ENCODE assay signal across 1 cellular context in the genomic region with DNA sequence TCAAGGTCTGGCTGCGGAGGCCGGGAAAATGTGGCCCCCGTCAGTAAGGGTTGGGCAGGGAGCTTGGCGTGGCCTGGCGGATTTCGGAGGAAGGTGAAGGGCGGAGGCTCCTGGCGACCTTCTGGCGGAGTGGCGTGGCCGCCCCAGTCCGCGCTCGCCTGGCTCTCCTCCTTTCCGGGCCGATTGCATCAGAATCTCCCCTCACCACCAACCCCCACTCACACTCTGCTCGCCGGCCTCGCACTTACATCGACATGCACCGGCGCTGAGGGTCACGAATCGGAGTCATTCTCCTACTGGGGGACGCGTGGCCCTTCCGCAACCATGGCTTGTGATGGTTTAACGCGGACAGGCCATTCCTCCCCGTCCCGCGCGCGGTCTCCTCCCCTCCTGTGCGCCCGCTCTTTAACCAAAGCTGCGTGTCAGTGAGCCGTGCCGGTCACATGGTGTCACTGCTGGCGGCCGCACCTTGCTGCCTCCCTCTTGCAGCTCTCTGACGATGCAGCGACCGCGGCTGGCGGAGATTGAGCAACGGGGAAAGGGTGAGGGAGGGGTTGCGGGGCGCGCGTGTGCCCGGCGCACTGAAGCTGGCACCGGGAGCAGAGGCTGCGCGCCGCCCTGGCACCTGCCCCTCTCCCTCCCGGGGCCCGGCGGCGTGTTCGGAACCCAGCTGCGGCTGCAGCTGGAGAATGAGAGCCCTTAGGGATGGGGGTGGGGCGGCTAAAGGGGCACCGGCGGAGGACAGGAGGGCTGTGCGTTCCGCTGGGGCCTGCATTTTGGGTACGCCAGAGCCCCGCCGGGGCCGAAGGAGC.
A peak's percentile ranks its signal among the peaks of the same experiment; 100 is the strongest.
TF ChIP-seq lines count a peak whose summit lies in the region.

A gene (minus strand): TSS at position 427 of the 812 bp plus-strand sequence. CDS start 29,243 bp downstream, outside the sequence.

TF ChIP-seq in HepG2, 621 proteins besides CTCF, POLR2A, EP300 and RAD21 (continued from another document and continues in another):
- TF ChIP-seq CAMTA2 (CRISPR knock-in tag; IDR thresholded peaks at IDR 0.05; ENCODE audit: borderline replicate concordance) (no peak; the same call in 1 of the 2 replicates), ZFP62 (CRISPR knock-in tag; IDR thresholded peaks at IDR 0.05) (no peak), ZNF558 (CRISPR knock-in tag; IDR thresholded peaks at IDR 0.05; ENCODE audit: borderline replicate concordance) (peak; percentile 98), SRY (CRISPR knock-in tag; IDR thresholded peaks at IDR 0.05) (peak; percentile 90), TEAD2 (CRISPR knock-in tag; IDR thresholded peaks at IDR 0.05) (peak; percentile 95; the same call in 1 of the 2 replicates), JUN (CRISPR knock-in tag; IDR thresholded peaks at IDR 0.05) (no peak; the same call in 1 of the 2 replicates), ZNF333 (CRISPR knock-in tag; IDR thresholded peaks at IDR 0.05; ENCODE audit: borderline replicate concordance) (peak; percentile 72; the same call in 1 of the 2 replicates), NFIB (CRISPR knock-in tag; IDR thresholded peaks at IDR 0.05; ENCODE audit: borderline replicate concordance) (peak; percentile 90), ZSCAN22 (CRISPR knock-in tag; IDR thresholded peaks at IDR 0.05) (no peak; the same call in 1 of the 2 replicates), HMG20A (CRISPR knock-in tag; IDR thresholded peaks at IDR 0.05; ENCODE audit: borderline replicate concordance) (no peak), ZSCAN29 (CRISPR knock-in tag; conservative IDR thresholded peaks at IDR 0.05) (no peak), MEIS2 (CRISPR knock-in tag; IDR thresholded peaks at IDR 0.05) (peak; percentile 78), ZNF260 (CRISPR knock-in tag; IDR thresholded peaks at IDR 0.05; ENCODE audit: borderline replicate concordance, low read depth) (no peak), HOXA9 (CRISPR knock-in tag; IDR thresholded peaks at IDR 0.05; ENCODE audit: borderline replicate concordance) (peak; percentile 78; the same call in 1 of the 2 replicates), ATRX (CRISPR knock-in tag; IDR thresholded peaks at IDR 0.05; ENCODE audit: borderline replicate concordance) (no peak), RFXAP (CRISPR knock-in tag; IDR thresholded peaks at IDR 0.05; ENCODE audit: borderline replicate concordance) (peak; percentile 53; the same call in 1 of the 2 replicates), NFE2 (CRISPR knock-in tag; IDR thresholded peaks at IDR 0.05) (no peak), RARG (CRISPR knock-in tag; IDR thresholded peaks at IDR 0.05; ENCODE audit: low read depth) (no peak), TOE1 (CRISPR knock-in tag; IDR thresholded peaks at IDR 0.05) (0 out of 2 replicates have a peak, but pooled peaks have one; percentile 67), HOXA7 (CRISPR knock-in tag; IDR thresholded peaks at IDR 0.05) (peak; percentile 80; the same call in 1 of the 2 replicates), ZNF775 (CRISPR knock-in tag; IDR thresholded peaks at IDR 0.05; ENCODE audit: borderline replicate concordance) (no peak), ZNF720 (CRISPR knock-in tag; IDR thresholded peaks at IDR 0.05) (no peak), MAZ (IDR thresholded peaks at IDR 0.05; ENCODE audit: borderline replicate concordance, low read depth, low read length) (no peak; the same call in 1 of the 2 replicates), MAZ (CRISPR knock-in tag; IDR thresholded peaks at IDR 0.05; ENCODE audit: low read depth) (peak; percentile 93), MAF1 (CRISPR knock-in tag; IDR thresholded peaks at IDR 0.05; ENCODE audit: borderline replicate concordance) (peak; percentile 56; the same call in 1 of the 2 replicates)
- TF ChIP-seq, protein P1, sequence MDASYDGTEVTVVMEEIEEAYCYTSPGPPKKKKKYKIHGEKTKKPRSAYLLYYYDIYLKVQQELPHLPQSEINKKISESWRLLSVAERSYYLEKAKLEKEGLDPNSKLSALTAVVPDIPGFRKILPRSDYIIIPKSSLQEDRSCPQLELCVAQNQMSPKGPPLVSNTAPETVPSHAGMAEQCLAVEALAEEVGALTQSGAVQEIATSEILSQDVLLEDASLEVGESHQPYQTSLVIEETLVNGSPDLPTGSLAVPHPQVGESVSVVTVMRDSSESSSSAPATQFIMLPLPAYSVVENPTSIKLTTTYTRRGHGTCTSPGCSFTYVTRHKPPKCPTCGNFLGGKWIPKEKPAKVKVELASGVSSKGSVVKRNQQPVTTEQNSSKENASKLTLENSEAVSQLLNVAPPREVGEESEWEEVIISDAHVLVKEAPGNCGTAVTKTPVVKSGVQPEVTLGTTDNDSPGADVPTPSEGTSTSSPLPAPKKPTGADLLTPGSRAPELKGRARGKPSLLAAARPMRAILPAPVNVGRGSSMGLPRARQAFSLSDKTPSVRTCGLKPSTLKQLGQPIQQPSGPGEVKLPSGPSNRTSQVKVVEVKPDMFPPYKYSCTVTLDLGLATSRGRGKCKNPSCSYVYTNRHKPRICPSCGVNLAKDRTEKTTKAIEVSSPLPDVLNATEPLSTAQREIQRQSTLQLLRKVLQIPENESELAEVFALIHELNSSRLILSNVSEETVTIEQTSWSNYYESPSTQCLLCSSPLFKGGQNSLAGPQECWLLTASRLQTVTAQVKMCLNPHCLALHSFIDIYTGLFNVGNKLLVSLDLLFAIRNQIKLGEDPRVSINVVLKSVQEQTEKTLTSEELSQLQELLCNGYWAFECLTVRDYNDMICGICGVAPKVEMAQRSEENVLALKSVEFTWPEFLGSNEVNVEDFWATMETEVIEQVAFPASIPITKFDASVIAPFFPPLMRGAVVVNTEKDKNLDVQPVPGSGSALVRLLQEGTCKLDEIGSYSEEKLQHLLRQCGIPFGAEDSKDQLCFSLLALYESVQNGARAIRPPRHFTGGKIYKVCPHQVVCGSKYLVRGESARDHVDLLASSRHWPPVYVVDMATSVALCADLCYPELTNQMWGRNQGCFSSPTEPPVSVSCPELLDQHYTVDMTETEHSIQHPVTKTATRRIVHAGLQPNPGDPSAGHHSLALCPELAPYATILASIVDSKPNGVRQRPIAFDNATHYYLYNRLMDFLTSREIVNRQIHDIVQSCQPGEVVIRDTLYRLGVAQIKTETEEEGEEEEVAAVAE (CRISPR knock-in tag; IDR thresholded peaks at IDR 0.05; ENCODE audit: borderline replicate concordance): no peak; the same call in 1 of the 2 replicates
- TF ChIP-seq, protein P2, sequence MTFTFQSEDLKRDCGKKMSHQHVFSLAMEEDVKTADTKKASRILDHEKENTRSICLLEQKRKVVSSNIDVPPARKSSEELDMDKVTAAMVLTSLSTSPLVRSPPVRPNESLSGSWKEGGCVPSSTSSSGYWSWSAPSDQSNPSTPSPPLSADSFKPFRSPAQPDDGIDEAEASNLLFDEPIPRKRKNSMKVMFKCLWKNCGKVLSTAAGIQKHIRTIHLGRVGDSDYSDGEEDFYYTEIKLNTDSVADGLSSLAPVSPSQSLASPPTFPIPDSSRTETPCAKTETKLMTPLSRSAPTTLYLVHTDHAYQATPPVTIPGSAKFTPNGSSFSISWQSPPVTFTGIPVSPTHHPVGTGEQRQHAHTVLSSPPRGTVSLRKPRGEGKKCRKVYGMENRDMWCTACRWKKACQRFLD (CRISPR knock-in tag; IDR thresholded peaks at IDR 0.05; ENCODE audit: borderline replicate concordance): peak; percentile 95
- TF ChIP-seq, protein P3, sequence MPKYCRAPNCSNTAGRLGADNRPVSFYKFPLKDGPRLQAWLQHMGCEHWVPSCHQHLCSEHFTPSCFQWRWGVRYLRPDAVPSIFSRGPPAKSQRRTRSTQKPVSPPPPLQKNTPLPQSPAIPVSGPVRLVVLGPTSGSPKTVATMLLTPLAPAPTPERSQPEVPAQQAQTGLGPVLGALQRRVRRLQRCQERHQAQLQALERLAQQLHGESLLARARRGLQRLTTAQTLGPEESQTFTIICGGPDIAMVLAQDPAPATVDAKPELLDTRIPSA (CRISPR knock-in tag; IDR thresholded peaks at IDR 0.05; ENCODE audit: borderline replicate concordance): 0 out of 2 replicates have a peak, but pooled peaks have one; percentile 72
- TF ChIP-seq, protein P4, sequence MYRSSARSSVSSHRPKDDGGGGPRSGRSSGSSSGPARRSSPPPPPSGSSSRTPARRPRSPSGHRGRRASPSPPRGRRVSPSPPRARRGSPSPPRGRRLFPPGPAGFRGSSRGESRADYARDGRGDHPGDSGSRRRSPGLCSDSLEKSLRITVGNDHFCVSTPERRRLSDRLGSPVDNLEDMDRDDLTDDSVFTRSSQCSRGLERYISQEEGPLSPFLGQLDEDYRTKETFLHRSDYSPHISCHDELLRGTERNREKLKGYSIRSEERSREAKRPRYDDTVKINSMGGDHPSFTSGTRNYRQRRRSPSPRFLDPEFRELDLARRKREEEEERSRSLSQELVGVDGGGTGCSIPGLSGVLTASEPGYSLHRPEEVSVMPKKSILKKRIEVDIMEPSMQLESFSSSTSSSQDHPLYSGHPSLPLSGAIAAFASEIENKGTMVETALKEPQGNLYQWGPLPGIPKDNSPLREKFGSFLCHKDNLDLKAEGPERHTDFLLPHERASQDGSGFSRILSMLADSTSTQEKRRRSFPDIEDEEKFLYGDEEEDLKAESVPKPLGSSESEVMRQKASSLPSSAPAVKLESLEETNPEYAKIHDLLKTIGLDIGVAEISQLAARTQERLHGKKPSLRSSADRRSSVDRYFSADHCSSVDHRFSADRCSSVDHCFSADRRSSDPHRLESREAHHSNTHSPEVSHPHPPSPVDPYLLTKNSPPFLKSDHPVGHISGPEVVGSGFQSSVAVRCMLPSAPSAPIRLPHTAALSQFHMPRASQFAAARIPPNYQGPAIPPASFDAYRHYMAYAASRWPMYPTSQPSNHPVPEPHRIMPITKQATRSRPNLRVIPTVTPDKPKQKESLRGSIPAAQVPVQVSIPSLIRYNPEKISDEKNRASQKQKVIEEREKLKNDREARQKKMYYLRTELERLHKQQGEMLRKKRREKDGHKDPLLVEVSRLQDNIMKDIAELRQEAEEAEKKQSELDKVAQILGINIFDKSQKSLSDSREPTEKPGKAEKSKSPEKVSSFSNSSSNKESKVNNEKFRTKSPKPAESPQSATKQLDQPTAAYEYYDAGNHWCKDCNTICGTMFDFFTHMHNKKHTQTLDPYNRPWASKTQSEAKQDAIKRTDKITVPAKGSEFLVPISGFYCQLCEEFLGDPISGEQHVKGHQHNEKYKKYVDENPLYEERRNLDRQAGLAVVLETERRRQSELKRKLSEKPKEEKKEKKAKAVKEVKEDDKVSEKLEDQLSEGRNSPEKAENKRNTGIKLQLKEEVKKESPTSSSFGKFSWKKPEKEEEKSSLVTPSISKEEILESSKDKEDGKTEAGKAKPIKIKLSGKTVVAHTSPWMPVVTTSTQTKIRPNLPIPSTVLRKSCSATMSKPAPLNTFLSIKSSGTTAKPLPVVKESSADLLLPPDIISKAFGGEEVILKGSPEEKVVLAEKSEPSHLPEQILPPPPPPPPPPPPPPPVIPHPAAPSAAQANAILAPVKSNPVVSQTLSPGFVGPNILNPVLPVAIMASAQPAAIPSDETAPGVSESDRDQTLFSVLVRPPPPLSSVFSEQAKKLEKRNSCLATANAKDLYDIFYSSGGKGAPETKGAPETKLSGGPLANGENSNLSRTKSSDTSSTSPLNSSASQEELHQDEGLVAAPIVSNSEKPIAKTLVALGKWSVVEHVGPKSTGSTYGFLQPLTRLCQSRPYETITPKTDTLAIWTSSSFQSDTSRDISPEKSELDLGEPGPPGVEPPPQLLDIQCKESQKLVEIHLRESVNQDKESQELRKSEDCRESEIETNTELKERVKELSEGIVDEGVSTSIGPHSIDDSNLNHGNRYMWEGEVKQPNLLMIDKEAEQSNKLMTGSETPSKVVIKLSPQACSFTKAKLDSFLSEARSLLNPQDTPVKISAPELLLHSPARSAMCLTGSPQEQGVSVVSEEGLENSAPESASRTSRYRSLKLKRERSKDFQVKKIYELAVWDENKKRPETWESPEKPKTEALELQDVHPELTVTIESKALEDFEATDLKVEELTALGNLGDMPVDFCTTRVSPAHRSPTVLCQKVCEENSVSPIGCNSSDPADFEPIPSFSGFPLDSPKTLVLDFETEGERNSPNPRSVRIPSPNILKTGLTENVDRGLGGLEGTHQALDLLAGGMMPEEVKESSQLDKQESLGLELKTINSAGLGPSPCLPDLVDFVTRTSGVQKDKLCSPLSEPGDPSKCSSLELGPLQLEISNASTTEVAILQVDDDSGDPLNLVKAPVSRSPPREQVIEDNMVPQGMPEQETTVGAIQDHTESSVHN (CRISPR knock-in tag; IDR thresholded peaks at IDR 0.05): peak; percentile 90
- TF ChIP-seq, protein P5, sequence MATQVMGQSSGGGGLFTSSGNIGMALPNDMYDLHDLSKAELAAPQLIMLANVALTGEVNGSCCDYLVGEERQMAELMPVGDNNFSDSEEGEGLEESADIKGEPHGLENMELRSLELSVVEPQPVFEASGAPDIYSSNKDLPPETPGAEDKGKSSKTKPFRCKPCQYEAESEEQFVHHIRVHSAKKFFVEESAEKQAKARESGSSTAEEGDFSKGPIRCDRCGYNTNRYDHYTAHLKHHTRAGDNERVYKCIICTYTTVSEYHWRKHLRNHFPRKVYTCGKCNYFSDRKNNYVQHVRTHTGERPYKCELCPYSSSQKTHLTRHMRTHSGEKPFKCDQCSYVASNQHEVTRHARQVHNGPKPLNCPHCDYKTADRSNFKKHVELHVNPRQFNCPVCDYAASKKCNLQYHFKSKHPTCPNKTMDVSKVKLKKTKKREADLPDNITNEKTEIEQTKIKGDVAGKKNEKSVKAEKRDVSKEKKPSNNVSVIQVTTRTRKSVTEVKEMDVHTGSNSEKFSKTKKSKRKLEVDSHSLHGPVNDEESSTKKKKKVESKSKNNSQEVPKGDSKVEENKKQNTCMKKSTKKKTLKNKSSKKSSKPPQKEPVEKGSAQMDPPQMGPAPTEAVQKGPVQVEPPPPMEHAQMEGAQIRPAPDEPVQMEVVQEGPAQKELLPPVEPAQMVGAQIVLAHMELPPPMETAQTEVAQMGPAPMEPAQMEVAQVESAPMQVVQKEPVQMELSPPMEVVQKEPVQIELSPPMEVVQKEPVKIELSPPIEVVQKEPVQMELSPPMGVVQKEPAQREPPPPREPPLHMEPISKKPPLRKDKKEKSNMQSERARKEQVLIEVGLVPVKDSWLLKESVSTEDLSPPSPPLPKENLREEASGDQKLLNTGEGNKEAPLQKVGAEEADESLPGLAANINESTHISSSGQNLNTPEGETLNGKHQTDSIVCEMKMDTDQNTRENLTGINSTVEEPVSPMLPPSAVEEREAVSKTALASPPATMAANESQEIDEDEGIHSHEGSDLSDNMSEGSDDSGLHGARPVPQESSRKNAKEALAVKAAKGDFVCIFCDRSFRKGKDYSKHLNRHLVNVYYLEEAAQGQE (IDR thresholded peaks at IDR 0.05; ENCODE audit: borderline replicate concordance in 1 of 2, low read depth in 1 of 2, low read length in 2 of 2): no peak
- TF ChIP-seq, protein P6, sequence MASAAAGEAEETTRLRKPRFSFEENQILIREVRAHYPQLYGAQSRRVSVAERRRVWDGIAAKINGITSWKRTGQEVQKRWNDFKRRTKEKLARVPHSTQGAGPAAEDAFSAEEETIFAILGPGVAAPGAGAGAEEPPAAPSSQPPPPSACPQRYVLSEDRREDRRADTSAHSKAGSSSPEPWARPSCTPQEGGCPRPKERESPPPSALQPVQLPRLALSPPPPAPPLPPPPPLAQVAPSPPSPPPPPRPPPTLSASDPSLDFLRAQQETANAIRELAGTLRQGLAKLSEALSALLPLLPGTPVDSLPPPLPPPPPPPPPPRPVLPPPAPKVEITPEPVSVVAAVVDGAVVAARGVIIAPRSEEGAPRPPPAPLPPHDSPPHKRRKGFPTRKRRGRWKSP (CRISPR knock-in tag; IDR thresholded peaks at IDR 0.05): peak; percentile 91
- TF ChIP-seq, protein P7, sequence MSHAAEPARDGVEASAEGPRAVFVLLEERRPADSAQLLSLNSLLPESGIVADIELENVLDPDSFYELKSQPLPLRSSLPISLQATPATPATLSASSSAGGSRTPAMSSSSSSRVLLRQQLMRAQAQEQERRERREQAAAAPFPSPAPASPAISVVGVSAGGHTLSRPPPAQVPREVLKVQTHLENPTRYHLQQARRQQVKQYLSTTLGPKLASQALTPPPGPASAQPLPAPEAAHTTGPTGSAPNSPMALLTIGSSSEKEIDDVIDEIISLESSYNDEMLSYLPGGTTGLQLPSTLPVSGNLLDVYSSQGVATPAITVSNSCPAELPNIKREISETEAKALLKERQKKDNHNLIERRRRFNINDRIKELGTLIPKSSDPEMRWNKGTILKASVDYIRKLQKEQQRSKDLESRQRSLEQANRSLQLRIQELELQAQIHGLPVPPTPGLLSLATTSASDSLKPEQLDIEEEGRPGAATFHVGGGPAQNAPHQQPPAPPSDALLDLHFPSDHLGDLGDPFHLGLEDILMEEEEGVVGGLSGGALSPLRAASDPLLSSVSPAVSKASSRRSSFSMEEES (CRISPR knock-in tag; IDR thresholded peaks at IDR 0.05): peak; percentile 94
